In the genomic region with DNA sequence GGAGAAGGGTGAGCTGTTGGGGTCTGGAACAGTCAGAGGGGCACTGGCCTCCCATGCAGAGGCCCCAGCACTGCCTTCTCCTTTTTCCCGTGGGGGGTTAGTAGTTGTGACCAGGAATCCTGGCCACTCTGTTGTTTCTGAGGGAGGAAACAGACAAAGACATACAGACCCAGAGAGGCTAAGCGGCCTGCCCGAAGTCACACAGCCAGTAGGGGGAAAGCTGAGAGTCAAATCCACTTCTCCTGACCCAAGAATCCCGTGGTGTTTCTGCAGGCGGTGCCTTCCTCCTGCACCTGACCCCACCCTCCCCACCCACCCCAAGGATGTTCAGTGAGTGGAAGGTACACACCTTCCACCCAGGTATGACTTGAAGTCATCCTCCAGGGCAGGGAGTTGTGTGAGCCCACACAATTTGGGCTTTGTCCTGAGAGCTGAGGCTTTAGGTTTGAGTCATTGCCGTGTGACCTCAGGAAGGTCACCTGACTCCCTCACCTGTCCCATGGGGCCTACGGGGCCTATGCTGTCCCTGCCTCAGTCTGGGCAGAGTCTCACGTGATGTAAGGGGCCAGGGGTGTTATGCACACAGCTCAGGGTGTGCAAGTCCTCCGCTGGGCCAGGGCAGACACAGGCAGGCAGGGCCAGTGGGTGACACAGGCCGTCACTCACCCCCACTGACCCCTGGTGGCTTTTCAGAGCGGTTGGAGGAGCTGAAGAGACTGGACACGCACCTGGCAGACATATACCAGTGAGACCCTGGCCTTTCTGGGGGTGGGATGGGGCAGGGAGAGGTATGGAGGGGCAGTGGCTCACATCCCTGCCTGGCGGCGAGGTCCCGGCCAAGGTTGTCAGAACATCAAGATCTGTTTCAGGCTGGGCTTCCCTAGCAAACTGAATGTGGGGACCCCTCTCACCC, we compare ENCODE assay signal across 9 cellular contexts. TPM values are rescaled to one million over a fixed set of nuclear protein-coding genes. Genes with fewer than 3 reads are reported as not detected.
A peak's percentile ranks its signal among the peaks of the same experiment; 100 is the strongest.
DNase-seq lines count a peak whose midpoint lies in the region; ATAC-seq, FAIRE-seq and TF ChIP-seq lines count a peak whose summit lies in the region.
"Had no signal": no experiment of that assay in that cellular context is flagged by ENCODE, and none has a peak within 500 bp of the region (broad histone marks: within the 10 kb centered on the region; RNA-seq: fewer than 3 reads in every experiment).

No MANE protein-coding gene starts in this region.

- CTCF ChIA-PET in A549 (lab: Yijun Ruan, JAX), result interaction anchor here (0.6 to 13.7 kb wide), 46 partner anchors 8 to 862 kb away, joined by 3 to 343 read pairs (median 9); a partner anchor contains a TSS

- H3K4me1 ChIP-seq in A549, result peaks cover 21% of the 10 kb centered on the region
- H3K4me1 ChIP-seq in adipocyte (ENCODE audit: control insufficient read depth, insufficient read depth, low read length), result no peaks in the 10 kb centered on the region

- H3K27me3 ChIP-seq in adipocyte (replicated peaks; ENCODE audit: control insufficient read depth, insufficient read depth, low read length), result peaks cover 3% of the 10 kb centered on the region

- no peaks in the 10 kb centered on the region for H3K9me3 ChIP-seq in A549
- H3K9me3 ChIP-seq in adipocyte (ENCODE audit: control insufficient read depth, low read length), result no peaks in the 10 kb centered on the region
- H3K9me3 ChIP-seq: lower lobe of right lung had no signal

- ATAC-seq in A549 (peak; percentile 10 to 22; a peak in 4 of 6 replicates), GM19043 (IDR thresholded peaks at IDR 0.05; ENCODE audit: low read depth, unreplicated experiment) (peak; percentile 38), HG02943 (IDR thresholded peaks at IDR 0.05; ENCODE audit: low read depth, unreplicated experiment) (peak; percentile 27), GM18519 (IDR thresholded peaks at IDR 0.05; ENCODE audit: low FRiP score, unreplicated experiment) (no peak)

- no peak for TF ChIP-seq RAD21 in A549 (conservative IDR thresholded peaks at IDR 0.05 in 1 of 2, IDR thresholded peaks at IDR 0.05 in 1 of 2)

- TF ChIP-seq EP300 in A549 (IDR thresholded peaks at IDR 0.05), result no peak

- peak overlapping the region; percentile 53 for H3K9ac ChIP-seq in adipocyte (ENCODE audit: low read length)

- peak overlapping the region; percentile 63 for H3K4me2 ChIP-seq in A549

- POLR2A ChIA-PET in A549 (lab: Yijun Ruan, JAX), result interaction anchor here (0.7 to 2.9 kb wide), 6 partner anchors 74 to 141 kb away, joined by 3 to 18 read pairs (median 4); a partner anchor contains a TSS

- WGBS in A549 (ENCODE audit: missing lambda C conversion rate), result 84% methylated on average over 9 of the region's 15 CpGs

- peak overlapping the region; percentile 81 to 86 for H3K27ac ChIP-seq in A549
- no peak overlapping the region for H3K27ac ChIP-seq in caudate nucleus (ENCODE audit: low read depth, low read length)
- H3K27ac ChIP-seq: lower lobe of right lung had no signal

- no peak for FAIRE-seq in A549 (lab: Jason Lieb, UNC)

- TF ChIP-seq CTCF in A549 (IDR thresholded peaks at IDR 0.05), result no peak

- no peak overlapping the region for H3K4me3 ChIP-seq in A549
- H3K4me3 ChIP-seq in adipocyte (ENCODE audit: low read length), result no peak overlapping the region
- H3K4me3 ChIP-seq: lower lobe of right lung had no signal

- H3K36me3 ChIP-seq in adipocyte (ENCODE audit: control insufficient read depth, insufficient read depth, low read length, severe bottlenecking), result no peaks in the 10 kb centered on the region
- H3K36me3 ChIP-seq: lower lobe of right lung had no signal

- no peak for TF ChIP-seq POLR2A in A549 (IDR thresholded peaks at IDR 0.05; ENCODE audit: low read length)

- DNase-seq in A549 (ENCODE audit: low read depth in 1 of 2, low spot score in 1 of 2), result no peak
- DNase-seq in adipocyte (ENCODE audit: low read depth), result no peak
- DNase-seq in NCI-H2029 (lab: John Stamatoyannopoulos, UW), result no peak
- DNase-seq in caudate nucleus (lab: John Stamatoyannopoulos, UW), result no peak
- no peak for DNase-seq in activated CD8-positive, alpha-beta memory T cell treated with anti-CD3 and anti-CD28 coated beads, Interleukin-2, amount 50 U/mL, for 4 hours

TF ChIP-seq in A549, 52 proteins besides CTCF, POLR2A, EP300 and RAD21:
- TF ChIP-seq MYC (IDR thresholded peaks at IDR 0.05; ENCODE audit: borderline replicate concordance, low read length) (no peak), ZNF302 (CRISPR knock-in tag; IDR thresholded peaks at IDR 0.05) (no peak), NR3C1 (IDR thresholded peaks at IDR 0.05) (no peak), ZFP36 (IDR thresholded peaks at IDR 0.05; ENCODE audit: borderline replicate concordance, partially characterized antibody) (peak; percentile 26), KDM1A (IDR thresholded peaks at IDR 0.05; ENCODE audit: low read depth) (no peak), RFX5 (IDR thresholded peaks at IDR 0.05) (no peak), CEBPB (IDR thresholded peaks at IDR 0.05) (no peak)
- TF ChIP-seq, protein P1, sequence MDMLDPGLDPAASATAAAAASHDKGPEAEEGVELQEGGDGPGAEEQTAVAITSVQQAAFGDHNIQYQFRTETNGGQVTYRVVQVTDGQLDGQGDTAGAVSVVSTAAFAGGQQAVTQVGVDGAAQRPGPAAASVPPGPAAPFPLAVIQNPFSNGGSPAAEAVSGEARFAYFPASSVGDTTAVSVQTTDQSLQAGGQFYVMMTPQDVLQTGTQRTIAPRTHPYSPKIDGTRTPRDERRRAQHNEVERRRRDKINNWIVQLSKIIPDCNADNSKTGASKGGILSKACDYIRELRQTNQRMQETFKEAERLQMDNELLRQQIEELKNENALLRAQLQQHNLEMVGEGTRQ (IDR thresholded peaks at IDR 0.05), result peak; percentile 60
- TF ChIP-seq, protein P2, sequence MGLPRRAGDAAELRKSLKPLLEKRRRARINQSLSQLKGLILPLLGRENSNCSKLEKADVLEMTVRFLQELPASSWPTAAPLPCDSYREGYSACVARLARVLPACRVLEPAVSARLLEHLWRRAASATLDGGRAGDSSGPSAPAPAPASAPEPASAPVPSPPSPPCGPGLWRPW (IDR thresholded peaks at IDR 0.05), result no peak

RNA-seq across cellular contexts. Expression of a gene that starts 5.0 kb away (rescaled TPM):
- polyA plus RNA-seq in A549 (2011; rRNA removed) (not detected in 2 replicates), A549 (2017; fragmentation: RNase III; extraction: RNeasy Plus Mini Kit Qiagen cat#74134 plus additional on column Dnase treatment) (not detected in 3 replicates)
- not detected in 2 replicates for polyA plus RNA-seq in A549 (2012; cell fraction: cytosol; rRNA removed)
- polyA plus RNA-seq in A549 (2012; cell fraction: nucleus; rRNA removed), result 0.01 TPM in 1 of 2 replicates, not detected in the other
- polyA minus RNA-seq in A549 (2011; rRNA and poly(A)+ RNA removed), result not detected in 2 replicates

RNA-seq across cellular contexts. Expression of a gene that starts 38.6 kb away (rescaled TPM):
- polyA plus RNA-seq in A549 (2011; rRNA removed), result 11.3 and 14.0 TPM in 2 replicates
- polyA plus RNA-seq in A549 (2012; cell fraction: cytosol; rRNA removed), result 4.3 and 4.4 TPM in 2 replicates
- polyA plus RNA-seq in A549 (2012; cell fraction: nucleus; rRNA removed), result 1.8 and 2.1 TPM in 2 replicates
- 14.0 to 17.1 TPM (median 15.9 TPM) in 3 replicates for polyA plus RNA-seq in A549 (2017; fragmentation: RNase III; extraction: RNeasy Plus Mini Kit Qiagen cat#74134 plus additional on column Dnase treatment)
- polyA minus RNA-seq in A549 (2011; rRNA and poly(A)+ RNA removed), result 3.9 and 7.9 TPM in 2 replicates

RNA-seq across cellular contexts. Expression of a gene that starts 58.5 kb away (rescaled TPM):
- polyA plus RNA-seq in A549 (2011; rRNA removed) (0.25 and 0.95 TPM in 2 replicates), A549 (2017; fragmentation: RNase III; extraction: RNeasy Plus Mini Kit Qiagen cat#74134 plus additional on column Dnase treatment) (0.10 to 0.11 TPM in 2 of 3 replicates, not detected in the other)
- polyA plus RNA-seq in A549 (2012; cell fraction: cytosol; rRNA removed), result 0.10 and 0.12 TPM in 2 replicates
- polyA plus RNA-seq in A549 (2012; cell fraction: nucleus; rRNA removed), result 0.06 and 0.22 TPM in 2 replicates
- 0.50 TPM in 1 of 2 replicates, not detected in the other for polyA minus RNA-seq in A549 (2011; rRNA and poly(A)+ RNA removed)
